In genomic region chr1:200029035-200029623, GRCh38 we compare ENCODE assay signal across 8 cellular contexts. TPM values are rescaled to one million over a fixed set of nuclear protein-coding genes. Genes with fewer than 3 reads are reported as not detected.
DNase-seq lines count a peak whose midpoint lies in the region; ATAC-seq and TF ChIP-seq lines count a peak whose summit lies in the region.

No MANE protein-coding gene starts in this region.

- peaks cover 42% of the 10 kb centered on the region for H3K4me1 ChIP-seq in GM23338 (ENCODE audit: insufficient read depth)
- H3K4me1 ChIP-seq in OCI-LY7 (ENCODE audit: insufficient read depth, low read length, poor library complexity, severe bottlenecking) = peaks cover 32% of the 10 kb centered on the region
- no peaks in the 10 kb centered on the region for H3K4me1 ChIP-seq in vagina

- intact Hi-C loops in OCI-LY7 (cut with micrococcal nuclease; ENCODE audit: unreplicated experiment) (loop anchor here (1.0 to 5.0 kb wide), 3 partner anchors 50 to 123 kb away; no protein-coding TSS in a partner anchor), vagina (cut with DNase I) (no loop called here)

- DNase-seq in AG09309 (ENCODE audit: low read depth) (no peak), GM23338 (ENCODE audit: low spot score) (peak; percentile 79), OCI-LY7 (ENCODE audit: low spot score) (peak; percentile 88), dedifferentiated amniotic fluid mesenchymal stem cell (ENCODE audit: extremely low spot score) (peak; percentile 34), lung microvascular endothelial cell (ENCODE audit: low read depth in 2 of 2) (peak; percentile 64 to 66), vagina (ENCODE audit: extremely low spot score in 2 of 2) (no peak)

- H3K36me3 ChIP-seq in GM23338 (ENCODE audit: insufficient read depth) = peaks cover 4% of the 10 kb centered on the region; the same call in 1 of the 2 replicates
- H3K36me3 ChIP-seq in OCI-LY7 (ENCODE audit: insufficient read depth, low read length) = no peaks in the 10 kb centered on the region
- H3K36me3 ChIP-seq in vagina = no peaks in the 10 kb centered on the region

- H4K20me1 ChIP-seq in GM23338 (replicated peaks; ENCODE audit: insufficient read depth) (no peaks in the 10 kb centered on the region), OCI-LY7 (ENCODE audit: insufficient read depth, low read length) (no peaks in the 10 kb centered on the region)

- no peaks in the 10 kb centered on the region for H3K9me3 ChIP-seq in OCI-LY7 (ENCODE audit: low read length)
- no peaks in the 10 kb centered on the region for H3K9me3 ChIP-seq in vagina

- H3K4me3 Mint-ChIP-seq in GM23338 = peak overlapping the region; percentile 85

- H2AFZ ChIP-seq in GM23338 (peak overlapping the region; percentile 97), OCI-LY7 (ENCODE audit: low read length) (peak overlapping the region; percentile 90)

- TF ChIP-seq CTCF in AG09309 (IDR thresholded peaks at IDR 0.05; ENCODE audit: control insufficient read depth, insufficient read depth, low read depth, low read length, missing control alignments) (no peak), GM23338 (conservative IDR thresholded peaks at IDR 0.05; ENCODE audit: low read depth in 2 of 2) (no peak), OCI-LY7 (conservative IDR thresholded peaks at IDR 0.05; ENCODE audit: low read length) (no peak), vagina (IDR thresholded peaks at IDR 0.05) (no peak)

- peaks cover 20% of the 10 kb centered on the region for H3K4me1 Mint-ChIP-seq in GM23338

- H3K27me3 ChIP-seq in GM23338 (ENCODE audit: insufficient read depth) (peaks cover 48% of the 10 kb centered on the region), vagina (no peaks in the 10 kb centered on the region)

- H3K4me3 ChIP-seq in AG09309 (ENCODE audit: control insufficient read depth, low read depth, low read length) (peak overlapping the region; percentile 44), GM23338 (peak overlapping the region; percentile 79), OCI-LY7 (ENCODE audit: low read depth, low read length, poor library complexity, severe bottlenecking) (peak overlapping the region; percentile 73), vagina (peak overlapping the region; percentile 4 to 36)

- no TSS peak for BruUV-seq in OCI-LY7 (replicated peaks; lab: Mats Ljungman, UMichigan)

- no peaks in the 10 kb centered on the region for H3K36me3 Mint-ChIP-seq in GM23338 (ENCODE audit: low read depth)

- peak in 1 of 2 donors; percentile 21 for TF ChIP-seq POLR2A in vagina (IDR thresholded peaks at IDR 0.05)

- no peaks in the 10 kb centered on the region for H3K9me2 ChIP-seq in GM23338 (ENCODE audit: insufficient read depth)
- no peaks in the 10 kb centered on the region for H3K9me2 ChIP-seq in OCI-LY7 (ENCODE audit: insufficient read depth, low read length)

- H3K27me3 Mint-ChIP-seq in GM23338 (ENCODE audit: insufficient read depth, low read depth, poor library complexity) = peaks cover 28% of the 10 kb centered on the region

- ATAC-seq in GM23338 (peak; percentile 86), HG03045 (IDR thresholded peaks at IDR 0.05; ENCODE audit: unreplicated experiment) (no peak), HG03565 (IDR thresholded peaks at IDR 0.05; ENCODE audit: unreplicated experiment) (no peak)

- H3K4me2 ChIP-seq in GM23338 (peak overlapping the region; percentile 86), OCI-LY7 (ENCODE audit: low read length) (peak overlapping the region; percentile 66)

- CTCF ChIA-PET in OCI-LY7 (lab: Charles Lee; ENCODE audit: unreplicated experiment) = no interaction called here

- peaks cover 17% of the 10 kb centered on the region for H3F3A ChIP-seq in GM23338 (replicated peaks; ENCODE audit: low read depth)

- no peaks in the 10 kb centered on the region for H3K9me3 Mint-ChIP-seq in GM23338

- H3K27ac ChIP-seq in GM23338 (ENCODE audit: low read depth) (peak overlapping the region; percentile 78), OCI-LY7 (ENCODE audit: low read depth, low read length, poor library complexity, severe bottlenecking) (peak overlapping the region; percentile 13), vagina (no peak overlapping the region)

- POLR2A ChIA-PET in OCI-LY7 (lab: Charles Lee) = interaction anchor here (0.5 to 5.2 kb wide), 29 partner anchors 9 to 1436 kb away, joined by 3 to 52 read pairs (median 5); no protein-coding TSS in a partner anchor

- H3K27ac Mint-ChIP-seq in GM23338 = no peak overlapping the region

- H3K79me2 ChIP-seq in GM23338 (replicated peaks; ENCODE audit: insufficient read depth) (no peaks in the 10 kb centered on the region), OCI-LY7 (ENCODE audit: insufficient read depth, low read depth, low read length) (no peaks in the 10 kb centered on the region)

TF ChIP-seq in GM23338, 12 proteins besides CTCF, POLR2A, EP300 and RAD21:
- TF ChIP-seq JUNB (IDR thresholded peaks at IDR 0.05; ENCODE audit: unreplicated experiment) = no peak
- TF ChIP-seq EZH2 (IDR thresholded peaks at IDR 0.05; ENCODE audit: low read depth, unreplicated experiment) = peak; percentile 8
- peak; percentile 52 for TF ChIP-seq POLR2AphosphoS5 (IDR thresholded peaks at IDR 0.05; ENCODE audit: low read depth)
- no peak for TF ChIP-seq REST (IDR thresholded peaks at IDR 0.05; ENCODE audit: unreplicated experiment)
- no peak for TF ChIP-seq ZNF331 (CRISPR knock-in tag; IDR thresholded peaks at IDR 0.05; ENCODE audit: low read depth)

RNA-seq across cellular contexts. Expression of gene NR5A2, which starts 1.6 kb away (rescaled TPM):
- total RNA-seq in GM23338 (2014; rRNA removed; shearing (Covaris generic)) = 8.8 and 13.1 TPM in 2 replicates
- polyA plus RNA-seq in GM23338 (2016; fragmentation: Nextera tagmentation; extraction: Ambion mirVana) = 4.4 and 4.5 TPM in 2 replicates
- 1.1 and 2.3 TPM in 2 replicates for total RNA-seq in OCI-LY7 (2014; rRNA removed; shearing (Covaris generic))
- total RNA-seq in OCI-LY7 (2022) = 3.9 and 5.4 TPM in 2 replicates
- 3.4 and 7.2 TPM in 2 replicates for total RNA-seq in lung microvascular endothelial cell
- total RNA-seq in vagina = 0.98 TPM

Comparison
In these comparisons a context has a peak if more than half of its experiments do, and no peak if none do; other contexts are left out.
1. DNase-seq: peak in GM23338 (single experiment), OCI-LY7 (single experiment), dedifferentiated amniotic fluid mesenchymal stem cell (single experiment) and lung microvascular endothelial cell (2 of 2); none in AG09309 (single experiment) and vagina (0 of 2).
2. H3K4me3 ChIP-seq: peak in every context shown above with its lines; median percentile 79 in GM23338; 73 in OCI-LY7; 44 in AG09309; 20 in vagina.